In the genomic region with DNA sequence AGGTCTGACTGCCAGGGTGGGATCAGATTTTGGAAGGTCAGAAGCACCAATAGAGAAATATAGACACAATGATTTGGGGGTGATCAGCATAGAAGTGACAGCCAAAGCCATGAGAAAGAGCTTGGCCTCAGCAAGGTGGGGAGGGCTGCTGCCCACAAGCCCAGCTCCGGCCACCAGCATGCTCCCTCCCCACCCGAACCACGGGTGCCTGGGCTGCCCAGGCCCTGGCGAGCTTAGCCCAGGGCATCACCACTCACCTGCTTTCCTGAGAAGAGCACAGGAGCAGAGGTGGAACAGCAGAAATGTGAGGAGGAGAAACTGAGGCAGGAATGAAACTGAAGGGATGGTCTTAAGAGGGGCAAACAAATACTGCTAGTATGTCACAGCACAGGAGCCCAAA, we compare ENCODE assay signal across 11 cellular contexts. TPM values are rescaled to one million over a fixed set of nuclear protein-coding genes. Genes with fewer than 3 reads are reported as not detected.
A peak's percentile ranks its signal among the peaks of the same experiment; 100 is the strongest.
DNase-seq lines count a peak whose midpoint lies in the region; ATAC-seq, FAIRE-seq and TF ChIP-seq lines count a peak whose summit lies in the region.
"Had no signal": no experiment of that assay in that cellular context is flagged by ENCODE, and none has a peak within 500 bp of the region (broad histone marks: within the 10 kb centered on the region; RNA-seq: fewer than 3 reads in every experiment).

No MANE protein-coding gene starts in this region.

- H3K9ac ChIP-seq in IMR-90 (ENCODE audit: low read depth, low read length) (no peak overlapping the region), K562 (ENCODE audit: insufficient read depth in 1 of 2, low read depth in 2 of 2, low read length in 2 of 2) (peak overlapping the region in 1 of 2 experiments; percentile 83; a peak in 1 of 4 replicates), colonic mucosa (ENCODE audit: low read depth in 2 of 2, low read length in 2 of 2) (no peak overlapping the region)

- H4K91ac ChIP-seq in IMR-90 (ENCODE audit: insufficient read depth, low read depth, low read length) = no peak overlapping the region

- no peak overlapping the region for H4K5ac ChIP-seq in IMR-90 (ENCODE audit: low read depth, low read length)

- H3K36me3 Mint-ChIP-seq in nephron (ENCODE audit: low read depth) (no peaks in the 10 kb centered on the region), mesothelial cell of epicardium (no peaks in the 10 kb centered on the region)
- H3K36me3 Mint-ChIP-seq: CD8-positive, alpha-beta T cell had no signal

- H2BK120ac ChIP-seq in IMR-90 (ENCODE audit: low read depth, low read length) = no peak overlapping the region

- no peak overlapping the region for H3K23ac ChIP-seq in IMR-90 (ENCODE audit: low read depth, low read length)

- 100% methylated on average over 1 of the region's 4 CpGs; no CpG with 5 or more reads in 1 of the 2 experiments for WGBS in IMR-90 (ENCODE audit: extremely low coverage in 2 of 2, insufficient read length in 1 of 2), 2 experiments
- WGBS in K562 (ENCODE audit: insufficient coverage, low coverage, missing lambda C conversion rate) = 51% methylated on average over 4 of the region's 4 CpGs

- H3K27ac Mint-ChIP-seq in nephron (peak overlapping the region in 2 of 3 experiments; percentile 17 to 23), mesothelial cell of epicardium (no peak overlapping the region)
- H3K27ac Mint-ChIP-seq: CD8-positive, alpha-beta T cell had no signal

- H3K9me3 ChIP-seq in IMR-90 (ENCODE audit: control insufficient read depth, insufficient read depth, low read length) = no peaks in the 10 kb centered on the region
- H3K9me3 ChIP-seq in K562 (replicated peaks; ENCODE audit: control insufficient read depth, insufficient read depth, low read depth, low read length) = no peaks in the 10 kb centered on the region
- no peaks in the 10 kb centered on the region for H3K9me3 ChIP-seq in colonic mucosa
- H3K9me3 ChIP-seq: HAP-1 had no signal

- H2BK5ac ChIP-seq in IMR-90 (ENCODE audit: low read depth, low read length, poor library complexity, severe bottlenecking) = no peak overlapping the region

- no peaks in the 10 kb centered on the region for H3K79me2 ChIP-seq in K562 (ENCODE audit: control insufficient read depth, insufficient read depth, low read length)

- H3K27ac ChIP-seq in IMR-90 (ENCODE audit: insufficient read depth, low read length) = no peak overlapping the region
- no peak overlapping the region for H3K27ac ChIP-seq in K562 (ENCODE audit: extremely low read depth, low read depth, low read length)
- no peak overlapping the region for H3K27ac ChIP-seq in colonic mucosa

- no peak for FAIRE-seq in K562 (lab: Jason Lieb, UNC)

- H3K79me1 ChIP-seq in IMR-90 (ENCODE audit: low read depth in 1 of 2, low read length in 2 of 2) = peaks cover 0 to 31% of the 10 kb centered on the region in 2 experiments; a peak in 2 of 4 replicates

- no peak overlapping the region for H2AK9ac ChIP-seq in IMR-90 (replicated peaks; ENCODE audit: low read depth, low read length, poor library complexity)

- H3K4me3 ChIP-seq in IMR-90 (ENCODE audit: insufficient read depth, low read depth, low read length) (no peak overlapping the region), K562 (no peak overlapping the region), colonic mucosa (no peak overlapping the region)
- H3K4me3 ChIP-seq: HAP-1 had no signal

- CTCF ChIA-PET in IMR-90 (lab: Yijun Ruan, JAX) (no interaction called here), K562 (lab: Yijun Ruan, JAX; ENCODE audit: low intra/inter-chr PET ratio) (no interaction called here)

- no peak overlapping the region for H3K4me2 ChIP-seq in IMR-90 (ENCODE audit: low read depth, low read length)
- 0 out of 2 replicates have a peak overlapping the region, but pooled peaks have one; percentile 9 for H3K4me2 ChIP-seq in K562 (ENCODE audit: insufficient read depth, low read length)

- H3K14ac ChIP-seq in IMR-90 (replicated peaks; ENCODE audit: low read depth, low read length) = peak overlapping the region; percentile 69; the same call in 1 of the 2 replicates

- no peaks in the 10 kb centered on the region for H3K27me3 ChIP-seq in IMR-90 (ENCODE audit: control insufficient read depth, insufficient read depth, low read length)
- no peaks in the 10 kb centered on the region for H3K27me3 ChIP-seq in K562 (ENCODE audit: control insufficient read depth in 2 of 2, insufficient read depth in 2 of 2, low read length in 2 of 2)
- no peaks in the 10 kb centered on the region for H3K27me3 ChIP-seq in colonic mucosa

- no peak overlapping the region for H3K18ac ChIP-seq in IMR-90 (ENCODE audit: low read depth, low read length)

- peak overlapping the region; percentile 85 for H3K4ac ChIP-seq in IMR-90 (ENCODE audit: low read depth, low read length)

- dilution Hi-C loops in IMR-90 (cut with HindIII; ENCODE audit: low sequenced_read_pairs, unreplicated experiment) = no loop called here

- TF ChIP-seq RAD21 in IMR-90 (IDR thresholded peaks at IDR 0.05; ENCODE audit: low read length) = no peak
- no peak for TF ChIP-seq RAD21 in K562 (CRISPR knock-in tag; conservative IDR thresholded peaks at IDR 0.05 in 1 of 2, IDR thresholded peaks at IDR 0.05 in 1 of 2)

- DNase-seq in IMR-90 (no peak), K562 (ENCODE audit: extremely low read depth in 1 of 4, low spot score in 3 of 4) (no peak), mesothelial cell of epicardium (ENCODE audit: low spot score in 2 of 2, unreplicated experiment in 2 of 2) (no peak), NCI-H526 treated with DMSO at 0.1 percent for 48 hours (lab: John Stamatoyannopoulos, UW) (no peak), GM13977 (ENCODE audit: low spot score) (no peak), colonic mucosa (no peak)
- DNase-seq: CD8-positive, alpha-beta T cell; GF-D8 had no signal

- H3K36me3 ChIP-seq in IMR-90 (ENCODE audit: control insufficient read depth, insufficient read depth, low read length) = peaks cover 3% of the 10 kb centered on the region; the same call in 1 of the 2 replicates
- H3K36me3 ChIP-seq in K562 (ENCODE audit: control insufficient read depth, insufficient read depth, low read length) = no peaks in the 10 kb centered on the region; the same call in 2 of the 3 replicates
- no peaks in the 10 kb centered on the region for H3K36me3 ChIP-seq in colonic mucosa
- H3K36me3 ChIP-seq: HAP-1 had no signal

- POLR2A ChIA-PET in IMR-90 (lab: Charles Lee; ENCODE audit: unreplicated experiment) (no interaction called here), K562 (lab: Yijun Ruan, JAX) (interaction anchor here (0.6 to 1.3 kb wide), 2 partner anchors 9 to 50 kb away, joined by 3 to 4 read pairs; no protein-coding TSS in a partner anchor)

- TF ChIP-seq POLR2A in IMR-90 (IDR thresholded peaks at IDR 0.05; ENCODE audit: low read depth, low read length) (no peak), K562 (conservative IDR thresholded peaks at IDR 0.05) (no peak)

- H2AFZ ChIP-seq in IMR-90 (replicated peaks; ENCODE audit: low read length, poor library complexity) (peak overlapping the region; percentile 3), K562 (ENCODE audit: low read depth, low read length) (no peak overlapping the region)

- ATAC-seq in IMR-90 (ENCODE audit: low read depth) (no peak), K562 (no peak), esophagus mucosa (peak; percentile 10)
- ATAC-seq: CD8-positive, alpha-beta T cell had no signal

- H3K4me1 Mint-ChIP-seq in nephron (peaks cover 41% of the 10 kb centered on the region), mesothelial cell of epicardium (no peaks in the 10 kb centered on the region)

- H2AK5ac ChIP-seq in IMR-90 (ENCODE audit: low read depth, low read length) = peak overlapping the region; percentile 60; the same call in 1 of the 2 replicates

- H2BK15ac ChIP-seq in IMR-90 (ENCODE audit: low read depth, low read length) = peak overlapping the region; percentile 16; the same call in 1 of the 3 replicates

- TF ChIP-seq CTCF in IMR-90 (conservative IDR thresholded peaks at IDR 0.05; ENCODE audit: low read depth, low read length) (no peak), K562 (IDR thresholded peaks at IDR 0.05 in 2 of 3, conservative IDR thresholded peaks at IDR 0.05 in 1 of 3; ENCODE audit: insufficient read depth in 2 of 3, low read depth in 1 of 3, low read length in 3 of 3) (no peak), nephron (IDR thresholded peaks at IDR 0.05; ENCODE audit: unreplicated experiment in 3 of 3) (no peak), mesothelial cell of epicardium (IDR thresholded peaks at IDR 0.05; ENCODE audit: unreplicated experiment) (no peak), GM13977 (IDR thresholded peaks at IDR 0.05; ENCODE audit: extremely low read depth, insufficient read depth, missing control alignments) (no peak), colonic mucosa (IDR thresholded peaks at IDR 0.05) (no peak)

- H3K4me3 Mint-ChIP-seq in nephron (no peak overlapping the region), mesothelial cell of epicardium (no peak overlapping the region)
- H3K4me3 Mint-ChIP-seq: CD8-positive, alpha-beta T cell had no signal

- intact Hi-C loops in IMR-90 (cut with micrococcal nuclease) = no loop called here
- intact Hi-C loops in K562 (cut with micrococcal nuclease) = no loop called here
- intact Hi-C loops in colonic mucosa (cut with DNase I) = no loop called here

- no peak overlapping the region for H2BK20ac ChIP-seq in IMR-90 (ENCODE audit: low read depth, low read length)

- no peak for TF ChIP-seq EP300 in K562 (IDR thresholded peaks at IDR 0.05; ENCODE audit: low read length)

- no peak overlapping the region for H4K8ac ChIP-seq in IMR-90 (ENCODE audit: low read depth in 2 of 2, low read length in 2 of 2)

- no peaks in the 10 kb centered on the region for H3K9me3 Mint-ChIP-seq in nephron
- no peaks in the 10 kb centered on the region for H3K9me3 Mint-ChIP-seq in mesothelial cell of epicardium
- H3K9me3 Mint-ChIP-seq: CD8-positive, alpha-beta T cell had no signal

- H3K9me1 ChIP-seq in IMR-90 (ENCODE audit: insufficient read depth, low read length) (peaks cover 32% of the 10 kb centered on the region), K562 (ENCODE audit: control insufficient read depth, insufficient read depth, low read length) (no peaks in the 10 kb centered on the region)

- in situ Hi-C loops in IMR-90 (cut with MboI; ENCODE audit: low sequenced_read_pairs) (no loop called here), K562 (cut with MboI) (no loop called here), GM13977 (cut with MboI; ENCODE audit: low pct_unique_long_range_greater_than_20kb, low sequenced_read_pairs, unreplicated experiment) (no loop called here)

- H4K20me1 ChIP-seq in IMR-90 (ENCODE audit: insufficient read depth, low read length) (no peaks in the 10 kb centered on the region; the same call in 1 of the 2 replicates), K562 (replicated peaks; ENCODE audit: control insufficient read depth, insufficient read depth, low read length) (peaks cover 4% of the 10 kb centered on the region)

- H3K27me3 Mint-ChIP-seq in nephron (ENCODE audit: low read depth) (peaks cover 3% of the 10 kb centered on the region), mesothelial cell of epicardium (ENCODE audit: low read depth) (no peaks in the 10 kb centered on the region)

- no TSS peak for BruUV-seq in IMR-90 (replicated peaks; lab: Mats Ljungman, UMichigan)
- BruUV-seq in K562 (replicated peaks; lab: Mats Ljungman, UMichigan) = no TSS peak

- H3K4me1 ChIP-seq in IMR-90 (ENCODE audit: control insufficient read depth, insufficient read depth, low read length) = peaks cover 23% of the 10 kb centered on the region
- peaks cover 16 to 24% of the 10 kb centered on the region in 2 experiments for H3K4me1 ChIP-seq in K562 (replicated peaks in 1 of 2; ENCODE audit: control insufficient read depth in 2 of 2, insufficient read depth in 2 of 2, low read length in 2 of 2)
- H3K4me1 ChIP-seq in colonic mucosa = no peaks in the 10 kb centered on the region

- H3K56ac ChIP-seq in IMR-90 (ENCODE audit: extremely low read depth, insufficient read depth, low read length) = no peak overlapping the region

RNA-seq across cellular contexts. Expression of gene LRFN4, which starts 48.8 kb away (rescaled TPM):
- total RNA-seq in IMR-90 (2012; rRNA removed) = 6.1 and 7.8 TPM in 2 replicates
- polyA plus RNA-seq in IMR-90 (2012; rRNA removed) = 18.9 and 24.9 TPM in 2 replicates
- polyA plus RNA-seq in IMR-90 (2012; cell fraction: cytosol; rRNA removed) = 13.7 and 28.5 TPM in 2 replicates
- polyA plus RNA-seq in IMR-90 (2012; cell fraction: nucleus; rRNA removed; ENCODE audit: low replicate concordance) = 33.5 and 98.4 TPM in 2 replicates
- total RNA-seq in K562 (2011; cell fraction: chromatin; rRNA removed; ENCODE audit: low replicate concordance) = 6.4 and 27.6 TPM in 2 replicates
- 47.9 and 52.9 TPM in 2 replicates for total RNA-seq in K562 (2011; cell fraction: nucleolus; rRNA removed)
- total RNA-seq in K562 (2011; cell fraction: nucleoplasm; rRNA removed) = 13.7 and 16.8 TPM in 2 replicates
- total RNA-seq in K562 (2014; rRNA removed) = 41.3 and 53.0 TPM in 2 replicates
- 1.1 and 1.5 TPM in 2 replicates for total RNA-seq in K562 (2014; rRNA removed; fragmentation: Illumina TruSeq; extraction: Trizol)
- total RNA-seq in K562 (2015; rRNA removed; fragmentation: Illumina TruSeq; extraction: Trizol) = 19.4 and 23.0 TPM in 2 replicates
- 59.5 and 60.1 TPM in 2 replicates for total RNA-seq in K562 (2021)
- 6.7 and 11.3 TPM in 2 replicates for polyA plus RNA-seq in K562 (2011; rRNA removed)
- 17.4 and 75.5 TPM in 2 replicates for polyA plus RNA-seq in K562 (2011; cell fraction: cytosol; rRNA removed)
- polyA plus RNA-seq in K562 (2011; cell fraction: nucleus; rRNA removed) = 36.1 and 82.9 TPM in 2 replicates
- polyA plus RNA-seq in K562 (2012) = 18.4 and 21.2 TPM in 2 replicates
- polyA plus RNA-seq in K562 (2014; fragmentation: Illumina TruSeq; extraction: Trizol) = 1.1 and 9.0 TPM in 2 replicates
- polyA plus RNA-seq in K562 (2014; fragmentation: Nextera tagmentation; extraction: Ambion mirVana) = under 1 TPM; 0.10 to 0.14 TPM
- 31.5 and 32.3 TPM in 2 replicates for polyA plus RNA-seq in K562 (2014; rRNA removed)
- polyA minus RNA-seq in K562 (2011; rRNA and poly(A)+ RNA removed) = 1.4 and 3.4 TPM in 2 replicates
- polyA minus RNA-seq in K562 (2011; cell fraction: cytosol; rRNA and poly(A)+ RNA removed) = 23.3 and 29.6 TPM in 2 replicates
- polyA minus RNA-seq in K562 (2011; cell fraction: nucleus; rRNA and poly(A)+ RNA removed) = 12.9 and 13.5 TPM in 2 replicates
- 8.6 TPM for total RNA-seq in esophagus mucosa
- total RNA-seq in mesothelial cell of epicardium = 26.6 to 28.1 TPM (median 27.5 TPM) in 3 replicates
- 10 to 100 TPM; 20.7 to 51.7 TPM for total RNA-seq in colonic mucosa

RNA-seq across cellular contexts. Expression of gene PC, which starts 52.6 kb away (rescaled TPM):
- total RNA-seq in IMR-90 (2012; rRNA removed) = 9.7 and 13.6 TPM in 2 replicates
- polyA plus RNA-seq in IMR-90 (2012; rRNA removed) = 15.7 and 20.9 TPM in 2 replicates
- 15.5 and 27.2 TPM in 2 replicates for polyA plus RNA-seq in IMR-90 (2012; cell fraction: cytosol; rRNA removed)
- polyA plus RNA-seq in IMR-90 (2012; cell fraction: nucleus; rRNA removed; ENCODE audit: low replicate concordance) = 65.9 and 77.6 TPM in 2 replicates
- total RNA-seq in K562 (2011; cell fraction: chromatin; rRNA removed; ENCODE audit: low replicate concordance) = 53.4 and 88.6 TPM in 2 replicates
- 47.2 and 61.2 TPM in 2 replicates for total RNA-seq in K562 (2011; cell fraction: nucleolus; rRNA removed)
- 25.8 and 29.3 TPM in 2 replicates for total RNA-seq in K562 (2011; cell fraction: nucleoplasm; rRNA removed)
- 11.1 and 22.7 TPM in 2 replicates for total RNA-seq in K562 (2014; rRNA removed)
- 4.4 and 8.4 TPM in 2 replicates for total RNA-seq in K562 (2014; rRNA removed; fragmentation: Illumina TruSeq; extraction: Trizol)
- 8.7 and 9.9 TPM in 2 replicates for total RNA-seq in K562 (2015; rRNA removed; fragmentation: Illumina TruSeq; extraction: Trizol)
- total RNA-seq in K562 (2021) = 38.0 and 38.4 TPM in 2 replicates
- polyA plus RNA-seq in K562 (2011; rRNA removed) = 6.1 and 11.2 TPM in 2 replicates
- polyA plus RNA-seq in K562 (2011; cell fraction: cytosol; rRNA removed) = 5.8 and 9.3 TPM in 2 replicates
- polyA plus RNA-seq in K562 (2011; cell fraction: nucleus; rRNA removed) = 43.6 and 55.7 TPM in 2 replicates
- polyA plus RNA-seq in K562 (2012) = 21.3 and 21.6 TPM in 2 replicates
- 13.7 and 20.7 TPM in 2 replicates for polyA plus RNA-seq in K562 (2014; fragmentation: Illumina TruSeq; extraction: Trizol)
- under 1 TPM; 0.94 to 0.97 TPM for polyA plus RNA-seq in K562 (2014; fragmentation: Nextera tagmentation; extraction: Ambion mirVana)
- polyA plus RNA-seq in K562 (2014; rRNA removed) = 10.4 and 26.1 TPM in 2 replicates
- polyA minus RNA-seq in K562 (2011; rRNA and poly(A)+ RNA removed) = 6.5 and 7.7 TPM in 2 replicates
- polyA minus RNA-seq in K562 (2011; cell fraction: cytosol; rRNA and poly(A)+ RNA removed) = 10.8 and 16.8 TPM in 2 replicates
- polyA minus RNA-seq in K562 (2011; cell fraction: nucleus; rRNA and poly(A)+ RNA removed) = 13.3 and 13.7 TPM in 2 replicates
- total RNA-seq in esophagus mucosa = 50.5 TPM
- total RNA-seq in mesothelial cell of epicardium = 9.5 to 10.0 TPM (median 9.9 TPM) in 3 replicates
- 10 to 100 TPM; 47.7 to 60.1 TPM for total RNA-seq in colonic mucosa
